Comparison of ENCODE assay signal across 21 cellular contexts in genomic region chr1:155760751-155761475, GRCh38.
A peak's percentile ranks its signal among the peaks of the same experiment; 100 is the strongest.
DNase-seq lines count a peak whose midpoint lies in the region; ATAC-seq, FAIRE-seq and TF ChIP-seq lines count a peak whose summit lies in the region.
"Had no signal": no experiment of that assay in that cellular context is flagged by ENCODE, and none has a peak within 500 bp of the region (broad histone marks: within the 10 kb centered on the region; RNA-seq: fewer than 3 reads in every experiment).

No MANE protein-coding gene starts in this region.

- H3K27me3 ChIP-seq in breast epithelium (no peaks in the 10 kb centered on the region), NT2/D1 (ENCODE audit: insufficient read depth, insufficient read length) (no peaks in the 10 kb centered on the region)
- H3K27me3 ChIP-seq: BLaER1 had no signal

- H3K27me3 Mint-ChIP-seq in MCF 10A (ENCODE audit: insufficient read depth, unreplicated experiment): no peaks in the 10 kb centered on the region

- no peak for FAIRE-seq in GM12892 (lab: Jason Lieb, UNC)
- FAIRE-seq: H54 had no signal

- BruUV-seq in MCF 10A (replicated peaks; lab: Mats Ljungman, UMichigan): no TSS peak

- no peak overlapping the region for H3K4me3 ChIP-seq in breast epithelium
- H3K4me3 ChIP-seq in NT2/D1 (ENCODE audit: insufficient read length, low read depth): no peak overlapping the region
- H3K4me3 ChIP-seq: BLaER1 had no signal

- TF ChIP-seq POLR2A in breast epithelium (IDR thresholded peaks at IDR 0.05) (no peak), GM12892 (IDR thresholded peaks at IDR 0.05; ENCODE audit: low read depth, low read length) (no peak)

- CTCF ChIA-PET in MCF 10A (lab: Yijun Ruan, JAX): interaction anchor here (0.6 to 1.2 kb wide), 3 partner anchors 39 to 269 kb away, joined by 3 to 5 read pairs (median 3); no protein-coding TSS in a partner anchor

- H3K4me3 Mint-ChIP-seq in MCF 10A (ENCODE audit: unreplicated experiment): no peak overlapping the region

- no peaks in the 10 kb centered on the region for H3K9me3 Mint-ChIP-seq in MCF 10A (ENCODE audit: unreplicated experiment)

- H3K36me3 Mint-ChIP-seq in MCF 10A (ENCODE audit: insufficient read depth, unreplicated experiment): peaks cover 93% of the 10 kb centered on the region

- H3K9ac ChIP-seq in NT2/D1 (ENCODE audit: insufficient read length, low read depth): peak overlapping the region; percentile 1
- H3K9ac ChIP-seq: BLaER1 had no signal

- no peak for ATAC-seq in GM18520 (IDR thresholded peaks at IDR 0.05; ENCODE audit: unreplicated experiment)
- ATAC-seq: Panc1, SK-N-SH treated with all-trans-retinoic acid at 6 μM for 48 hours had no signal

- H3K27ac ChIP-seq in breast epithelium (no peak overlapping the region), epithelial cell of prostate (peak overlapping the region; percentile 98)
- H3K27ac ChIP-seq: BLaER1, HL-60 had no signal

- peak overlapping the region; percentile 52 for H3K27ac Mint-ChIP-seq in MCF 10A (ENCODE audit: low read depth, unreplicated experiment)

- H3K4me1 ChIP-seq in breast epithelium: no peaks in the 10 kb centered on the region
- H3K4me1 ChIP-seq in NT2/D1 (ENCODE audit: insufficient read depth, insufficient read length): peaks cover 6% of the 10 kb centered on the region

- TF ChIP-seq CTCF in MCF 10A (IDR thresholded peaks at IDR 0.05; ENCODE audit: unreplicated experiment) (no peak), breast epithelium (IDR thresholded peaks at IDR 0.05) (no peak)

- no peaks in the 10 kb centered on the region for H3K9me3 ChIP-seq in breast epithelium
- H3K9me3 ChIP-seq in NT2/D1 (ENCODE audit: insufficient read depth, low read length): no peaks in the 10 kb centered on the region
- H3K9me3 ChIP-seq: BLaER1 had no signal

- H3K4me1 Mint-ChIP-seq in MCF 10A (ENCODE audit: insufficient read depth, unreplicated experiment): peaks cover 23% of the 10 kb centered on the region

- POLR2A ChIA-PET in MCF 10A (lab: Yijun Ruan, JAX): interaction anchor here (0.5 to 1.9 kb wide), 5 partner anchors 16 to 417 kb away, joined by 3 to 7 read pairs (median 4); no protein-coding TSS in a partner anchor

- H3K36me3 ChIP-seq in breast epithelium (no peaks in the 10 kb centered on the region), NT2/D1 (ENCODE audit: insufficient read depth, insufficient read length, low read length) (peaks cover 75% of the 10 kb centered on the region)

- intact Hi-C loops in MCF 10A (cut with micrococcal nuclease) (no loop called here), breast epithelium (cut with DNase I; ENCODE audit: low total_unique reads) (no loop called here)

- DNase-seq in MCF 10A (ENCODE audit: unreplicated experiment) (no peak), breast epithelium (ENCODE audit: low spot score in 2 of 2) (no peak), NT2/D1 (ENCODE audit: low read depth, low spot score) (no peak), epithelial cell of prostate (ENCODE audit: low read depth, low spot score) (peak; percentile 34), HuH-7 (ENCODE audit: low spot score) (no peak), GM12892 (ENCODE audit: insufficient read length) (no peak)
- no peak for DNase-seq in NK-92 treated with Interleukin-12 subunit alpha and Interleukin-12 subunit beta, amount 100 ng/mL, for 24 hours (lab: John Stamatoyannopoulos, UW)
- DNase-seq: GF-D8, KG1, NCI-H1436, NCI-H2029, NCI-H2171, NCI-H446 treated with DMSO at 0.1 percent for 48 hours, NCI-H748 treated with DMSO at 0.1 percent for 48 hours, SHP77 had no signal
